In the genomic region with DNA sequence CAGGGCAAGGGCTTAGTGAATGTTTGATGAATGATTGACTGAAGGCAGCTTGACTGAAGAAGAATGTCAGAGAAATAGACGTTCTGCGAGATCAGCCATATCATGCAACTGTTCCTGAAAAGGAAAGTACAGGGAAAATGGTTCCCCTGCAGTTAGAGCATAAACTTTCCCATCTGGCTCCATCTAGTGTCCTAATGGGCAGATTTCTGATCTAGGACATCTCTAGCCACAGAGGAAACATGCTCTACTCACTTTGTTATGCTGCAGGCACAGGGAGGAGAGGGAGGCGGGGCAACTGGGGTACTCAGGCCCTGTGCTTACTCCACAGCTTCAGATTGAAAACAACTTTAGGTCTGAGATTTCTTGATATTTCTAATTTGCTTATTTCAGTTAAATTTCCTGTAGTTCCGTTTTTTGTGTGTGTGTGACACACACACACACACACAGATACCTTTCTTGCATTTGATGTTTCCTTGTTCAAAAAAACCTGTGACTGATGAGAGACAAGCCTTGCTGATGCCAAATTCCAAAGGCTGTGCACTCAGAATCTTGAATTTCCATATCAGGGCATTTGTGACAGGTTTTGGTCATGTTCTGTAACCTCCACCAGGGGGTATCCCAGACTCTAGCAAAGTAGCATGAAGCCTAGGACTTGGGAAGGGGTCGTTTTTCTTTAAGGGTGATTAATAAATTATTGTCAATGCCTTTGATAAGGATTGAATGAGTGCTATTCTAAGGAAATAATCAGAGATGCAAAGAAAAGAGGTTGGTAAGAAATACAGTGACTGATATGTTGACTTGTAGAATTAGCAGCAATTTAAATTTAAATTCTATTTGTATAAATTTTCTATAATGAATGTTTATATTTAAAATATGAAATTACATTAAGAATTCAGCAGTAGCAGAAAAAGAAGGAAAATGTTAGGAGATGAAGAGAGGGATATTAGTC, we compare ENCODE assay signal across 8 cellular contexts.
A peak's percentile ranks its signal among the peaks of the same experiment; 100 is the strongest.
DNase-seq lines count a peak whose midpoint lies in the region; ATAC-seq and TF ChIP-seq lines count a peak whose summit lies in the region.

No MANE protein-coding gene starts in this region.

- H3K4me3 ChIP-seq in breast epithelium (no peak overlapping the region), mesodermal cell (ENCODE audit: extremely low read depth, insufficient read depth, low read length, poor library complexity, severe bottlenecking) (no peak overlapping the region), esophagus muscularis mucosa (no peak overlapping the region)

- TF ChIP-seq EP300 in esophagus muscularis mucosa (IDR thresholded peaks at IDR 0.05): no peak

- ATAC-seq in GM21367 (IDR thresholded peaks at IDR 0.05; ENCODE audit: unreplicated experiment): peak; percentile 53
- no peak for ATAC-seq in activated CD4-positive, alpha-beta T cell treated with anti-CD3 and anti-CD28 coated beads for 36 hours

- TF ChIP-seq POLR2A in breast epithelium (IDR thresholded peaks at IDR 0.05): no peak
- no peak for TF ChIP-seq POLR2A in esophagus muscularis mucosa (IDR thresholded peaks at IDR 0.05; ENCODE audit: low read depth)

- no peaks in the 10 kb centered on the region for H3K9me3 Mint-ChIP-seq in activated CD4-positive, alpha-beta memory T cell treated with anti-CD3 and anti-CD28 coated beads for 36 hours
- H3K9me3 Mint-ChIP-seq in activated CD4-positive, alpha-beta T cell treated with anti-CD3 and anti-CD28 coated beads for 36 hours (ENCODE audit: low read depth): no peaks in the 10 kb centered on the region

- intact Hi-C loops in breast epithelium (cut with DNase I; ENCODE audit: low total_unique reads): no loop called here
- intact Hi-C loops in activated CD4-positive, alpha-beta memory T cell treated with anti-CD3 and anti-CD28 coated beads for 36 hours (cut with micrococcal nuclease): no loop called here
- intact Hi-C loops in esophagus muscularis mucosa (cut with DNase I): no loop called here
- intact Hi-C loops in activated CD4-positive, alpha-beta T cell treated with anti-CD3 and anti-CD28 coated beads for 36 hours (cut with DNase I, micrococcal nuclease): loop anchor here in 1 of 2 experiments (1.0 kb wide), 1 partner anchor 1417 kb away; no protein-coding TSS in a partner anchor

- no peaks in the 10 kb centered on the region for H3K9me3 ChIP-seq in breast epithelium
- H3K9me3 ChIP-seq in mesodermal cell (ENCODE audit: control insufficient read depth, low read length): no peaks in the 10 kb centered on the region
- no peaks in the 10 kb centered on the region for H3K9me3 ChIP-seq in esophagus muscularis mucosa

- H3K4me1 ChIP-seq in breast epithelium: no peaks in the 10 kb centered on the region
- no peaks in the 10 kb centered on the region for H3K4me1 ChIP-seq in mesodermal cell (ENCODE audit: control insufficient read depth, insufficient read depth, low read length, poor library complexity, severe bottlenecking)
- H3K4me1 ChIP-seq in esophagus muscularis mucosa: peaks cover 0 to 6% (median 2%) of the 10 kb centered on the region in 4 donors

- TF ChIP-seq CTCF in breast epithelium (IDR thresholded peaks at IDR 0.05) (peak in 2 of 3 donors; percentile 29 to 47), esophagus muscularis mucosa (IDR thresholded peaks at IDR 0.05) (peak in 1 of 3 experiments; percentile 22)

- H3K4me1 Mint-ChIP-seq in activated CD4-positive, alpha-beta memory T cell treated with anti-CD3 and anti-CD28 coated beads for 36 hours (ENCODE audit: low read depth): no peaks in the 10 kb centered on the region
- H3K4me1 Mint-ChIP-seq in activated CD4-positive, alpha-beta T cell treated with anti-CD3 and anti-CD28 coated beads for 36 hours: no peaks in the 10 kb centered on the region

- H3K27ac ChIP-seq in breast epithelium: peak overlapping the region in 1 of 2 donors; percentile 20
- peak overlapping the region; percentile 67 for H3K27ac ChIP-seq in mesodermal cell (ENCODE audit: low read depth, low read length, severe bottlenecking)
- no peak overlapping the region for H3K27ac ChIP-seq in esophagus muscularis mucosa (replicated peaks in 1 of 4)

- H3K27me3 Mint-ChIP-seq in activated CD4-positive, alpha-beta memory T cell treated with anti-CD3 and anti-CD28 coated beads for 36 hours: peaks cover 3% of the 10 kb centered on the region
- H3K27me3 Mint-ChIP-seq in activated CD4-positive, alpha-beta T cell treated with anti-CD3 and anti-CD28 coated beads for 36 hours: peaks cover 2% of the 10 kb centered on the region

- no peak overlapping the region for H3K27ac Mint-ChIP-seq in activated CD4-positive, alpha-beta memory T cell treated with anti-CD3 and anti-CD28 coated beads for 36 hours
- H3K27ac Mint-ChIP-seq in activated CD4-positive, alpha-beta T cell treated with anti-CD3 and anti-CD28 coated beads for 36 hours: no peak overlapping the region

- no peak overlapping the region for H3K4me3 Mint-ChIP-seq in activated CD4-positive, alpha-beta memory T cell treated with anti-CD3 and anti-CD28 coated beads for 36 hours
- H3K4me3 Mint-ChIP-seq in activated CD4-positive, alpha-beta T cell treated with anti-CD3 and anti-CD28 coated beads for 36 hours: no peak overlapping the region

- H3K27me3 ChIP-seq in breast epithelium (no peaks in the 10 kb centered on the region), esophagus muscularis mucosa (no peaks in the 10 kb centered on the region)

- 38 to 68% methylated on average over 2 to 3 of the region's 5 CpGs for WGBS in mesodermal cell (ENCODE audit: insufficient coverage in 2 of 2), 2 experiments
- WGBS in esophagus muscularis mucosa: 40% methylated on average over 5 of the region's 5 CpGs

- POLR2A ChIA-PET in activated CD4-positive, alpha-beta memory T cell treated with anti-CD3 and anti-CD28 coated beads for 36 hours (lab: Charles Lee): no interaction called here
- POLR2A ChIA-PET in activated CD4-positive, alpha-beta T cell treated with anti-CD3 and anti-CD28 coated beads for 36 hours (lab: Charles Lee): no interaction called here

- DNase-seq in ACHN (peak; percentile 81), NCI-H2196 treated with DMSO at 0.1 percent for 48 hours (lab: John Stamatoyannopoulos, UW; ENCODE audit: unreplicated experiment) (peak; percentile 31), breast epithelium (ENCODE audit: low spot score in 2 of 2) (peak in 1 of 2 donors; percentile 28), esophagus muscularis mucosa (ENCODE audit: extremely low spot score) (no peak)
- DNase-seq in activated CD4-positive, alpha-beta memory T cell treated with anti-CD3 and anti-CD28 coated beads for 36 hours: no peak
- no peak for DNase-seq in activated CD4-positive, alpha-beta T cell treated with anti-CD3 and anti-CD28 coated beads for 36 hours

- H3K36me3 Mint-ChIP-seq in activated CD4-positive, alpha-beta memory T cell treated with anti-CD3 and anti-CD28 coated beads for 36 hours: no peaks in the 10 kb centered on the region
- no peaks in the 10 kb centered on the region for H3K36me3 Mint-ChIP-seq in activated CD4-positive, alpha-beta T cell treated with anti-CD3 and anti-CD28 coated beads for 36 hours (ENCODE audit: low read depth)

- in situ Hi-C loops in ACHN (cut with HindIII; ENCODE audit: low pct_ligation_motif_present, low pct_unique_long_range_greater_than_20kb, low sequenced_read_pairs): no loop called here

- CTCF ChIA-PET in activated CD4-positive, alpha-beta memory T cell treated with anti-CD3 and anti-CD28 coated beads for 36 hours (lab: Charles Lee): no interaction called here
- CTCF ChIA-PET in activated CD4-positive, alpha-beta T cell treated with anti-CD3 and anti-CD28 coated beads for 36 hours (lab: Charles Lee): no interaction called here

- H3K36me3 ChIP-seq in breast epithelium (no peaks in the 10 kb centered on the region), mesodermal cell (ENCODE audit: control insufficient read depth, insufficient read depth, low read length) (no peaks in the 10 kb centered on the region), esophagus muscularis mucosa (no peaks in the 10 kb centered on the region)

Comparison
In these comparisons a context has a peak if more than half of its experiments do, and no peak if none do; other contexts are left out.
1. DNase-seq: peak in ACHN (single experiment) and NCI-H2196 treated with DMSO at 0.1 percent for 48 hours (single experiment); none in activated CD4-positive, alpha-beta memory T cell treated with anti-CD3 and anti-CD28 coated beads for 36 hours (single experiment), esophagus muscularis mucosa (single experiment) and activated CD4-positive, alpha-beta T cell treated with anti-CD3 and anti-CD28 coated beads for 36 hours (single experiment).